In genomic region chr5:119270955-119271757, GRCh38 we compare ENCODE assay signal across 12 cellular contexts.
DNase-seq lines count a peak whose midpoint lies in the region; TF ChIP-seq lines count a peak whose summit lies in the region.
"Had no signal": no experiment of that assay in that cellular context is flagged by ENCODE, and none has a peak within 500 bp of the region (broad histone marks: within the 10 kb centered on the region; RNA-seq: fewer than 3 reads in every experiment).

No MANE protein-coding gene starts in this region.

- POLR2A ChIA-PET in activated CD4-positive, alpha-beta memory T cell treated with anti-CD3 and anti-CD28 coated beads, Interleukin-2, amount 10 ng/mL, durations not matched to agents 7 days and 5 days (lab: Charles Lee) = interaction anchor here (1.3 to 14.5 kb wide), 10 partner anchors 7 to 200 kb away, joined by 4 to 391 read pairs (median 21); partner anchors contain the start of genes DMXL1 and TNFAIP8

- no peak for TF ChIP-seq CTCF in CD14-positive monocyte (IDR thresholded peaks at IDR 0.05)

- H3K4me3 ChIP-seq in Jurkat, Clone E6-1 (ENCODE audit: low read length) = peak overlapping the region; percentile 2; the same call in 1 of the 2 replicates
- H3K4me3 ChIP-seq in mononuclear cell (ENCODE audit: low read length) = peak overlapping the region; percentile 19
- H3K4me3 ChIP-seq: right atrium auricular region had no signal

- peaks cover 78% of the 10 kb centered on the region for H3K4me1 ChIP-seq in mononuclear cell (ENCODE audit: insufficient read depth, low read length)

- H3K9me3 Mint-ChIP-seq in CD14-positive monocyte = no peaks in the 10 kb centered on the region
- H3K9me3 Mint-ChIP-seq in activated CD4-positive, alpha-beta memory T cell treated with anti-CD3 and anti-CD28 coated beads, Interleukin-2, amount 10 ng/mL, durations not matched to agents 7 days and 5 days = peaks cover 3% of the 10 kb centered on the region

- peak overlapping the region; percentile 35 to 69 for H3K4me3 Mint-ChIP-seq in CD14-positive monocyte
- H3K4me3 Mint-ChIP-seq in activated CD4-positive, alpha-beta memory T cell treated with anti-CD3 and anti-CD28 coated beads, Interleukin-2, amount 10 ng/mL, durations not matched to agents 7 days and 5 days = peak overlapping the region; percentile 75

- H3K27me3 Mint-ChIP-seq in CD14-positive monocyte (ENCODE audit: low read depth in 3 of 3) = peaks cover 0 to 2% (median 0%) of the 10 kb centered on the region in 3 donors
- no peaks in the 10 kb centered on the region for H3K27me3 Mint-ChIP-seq in activated CD4-positive, alpha-beta memory T cell treated with anti-CD3 and anti-CD28 coated beads, Interleukin-2, amount 10 ng/mL, durations not matched to agents 7 days and 5 days

- H3K27ac Mint-ChIP-seq in CD14-positive monocyte = peak overlapping the region; percentile 85 to 97 (median 90)
- peak overlapping the region; percentile 89 for H3K27ac Mint-ChIP-seq in activated CD4-positive, alpha-beta memory T cell treated with anti-CD3 and anti-CD28 coated beads, Interleukin-2, amount 10 ng/mL, durations not matched to agents 7 days and 5 days

- H3K36me3 Mint-ChIP-seq in CD14-positive monocyte = peaks cover 0 to 4% of the 10 kb centered on the region in 2 donors
- H3K36me3 Mint-ChIP-seq in activated CD4-positive, alpha-beta memory T cell treated with anti-CD3 and anti-CD28 coated beads, Interleukin-2, amount 10 ng/mL, durations not matched to agents 7 days and 5 days (ENCODE audit: low read depth) = peaks cover 38% of the 10 kb centered on the region

- H3K27me3 ChIP-seq in mononuclear cell (ENCODE audit: insufficient read depth, low read length) = no peaks in the 10 kb centered on the region
- H3K27me3 ChIP-seq: heart right ventricle, right atrium auricular region had no signal

- H3K9me3 ChIP-seq in mononuclear cell (ENCODE audit: low read depth, low read length) = no peaks in the 10 kb centered on the region
- H3K9me3 ChIP-seq: heart right ventricle, right atrium auricular region had no signal

- H3K4me1 Mint-ChIP-seq in CD14-positive monocyte = peaks cover 77% of the 10 kb centered on the region
- H3K4me1 Mint-ChIP-seq in activated CD4-positive, alpha-beta memory T cell treated with anti-CD3 and anti-CD28 coated beads, Interleukin-2, amount 10 ng/mL, durations not matched to agents 7 days and 5 days = peaks cover 71% of the 10 kb centered on the region

- CTCF ChIA-PET in activated CD4-positive, alpha-beta memory T cell treated with anti-CD3 and anti-CD28 coated beads, Interleukin-2, amount 10 ng/mL, durations not matched to agents 7 days and 5 days (lab: Charles Lee) = interaction anchor here (0.6 to 2.0 kb wide), 10 partner anchors 10 to 283 kb away, joined by 3 to 9 read pairs (median 4); partner anchors contain the start of gene DTWD2

- intact Hi-C loops in CD14-positive monocyte (cut with micrococcal nuclease) = loop anchor here in 1 of 2 donors (5.0 kb wide), 3 partner anchors 36 to 86 kb away; partner anchors contain the start of gene TNFAIP8

- no peak overlapping the region for H3K27ac ChIP-seq in substantia nigra (ENCODE audit: low read depth, low read length, poor library complexity, severe bottlenecking)
- H3K27ac ChIP-seq: right atrium auricular region had no signal

- DNase-seq in CD14-positive monocyte (ENCODE audit: low spot score) (no peak), glomerular visceral epithelial cell (ENCODE audit: extremely low spot score) (no peak), substantia nigra (lab: John Stamatoyannopoulos, UW) (no peak), HUDEP-2 (lab: John Stamatoyannopoulos, UW; ENCODE audit: unreplicated experiment in 76 of 76) (no peak), NCI-H345 (lab: John Stamatoyannopoulos, UW) (no peak)
- no peak for DNase-seq in Jurkat, Clone E6-1 (ENCODE audit: low read depth, low spot score)
- DNase-seq in activated CD4-positive, alpha-beta memory T cell treated with anti-CD3 and anti-CD28 coated beads, Interleukin-2, amount 10 ng/mL, durations not matched to agents 7 days and 5 days = no peak
- DNase-seq: heart right ventricle, mammary epithelial cell, NCI-H2227 treated with DMSO at 0.1 percent for 48 hours had no signal
